ENCODE assay signal across 9 cellular contexts in genomic region chr11:85941380-85941973, GRCh38.
DNase-seq lines count a peak whose midpoint lies in the region; FAIRE-seq and TF ChIP-seq lines count a peak whose summit lies in the region.
"Had no signal": no experiment of that assay in that cellular context is flagged by ENCODE, and none has a peak within 500 bp of the region (broad histone marks: within the 10 kb centered on the region; RNA-seq: fewer than 3 reads in every experiment).

No MANE protein-coding gene starts in this region.

- no peak overlapping the region for H3K18ac ChIP-seq in mesenchymal stem cell (ENCODE audit: low read depth in 1 of 2, low read length in 2 of 2)

- WGBS in endodermal cell (ENCODE audit: insufficient coverage in 1 of 2, insufficient read length in 1 of 2), 2 experiments = 71 to 82% methylated on average over 3 to 6 of the region's 6 CpGs
- WGBS in mesenchymal stem cell = 45% methylated on average over 3 of the region's 6 CpGs

- no peak overlapping the region for H3K4me3 Mint-ChIP-seq in endodermal cell
- H3K4me3 Mint-ChIP-seq: memory B cell had no signal

- H3K9ac ChIP-seq in Karpas-422 (ENCODE audit: low read length) = peak overlapping the region; percentile 24
- no peak overlapping the region for H3K9ac ChIP-seq in endodermal cell (ENCODE audit: extremely low read depth, low read length, poor library complexity, severe bottlenecking)
- no peak overlapping the region for H3K9ac ChIP-seq in mesenchymal stem cell (ENCODE audit: low read length)

- peaks cover 20% of the 10 kb centered on the region for H3K4me1 ChIP-seq in Karpas-422 (ENCODE audit: low read length)
- no peaks in the 10 kb centered on the region for H3K4me1 ChIP-seq in endodermal cell (ENCODE audit: control insufficient read depth, insufficient read depth, low read length)
- peaks cover 2% of the 10 kb centered on the region for H3K4me1 ChIP-seq in mesenchymal stem cell (ENCODE audit: control insufficient read depth, insufficient read depth, low read depth, low read length)

- H3K4me1 Mint-ChIP-seq in endodermal cell = peaks cover 18% of the 10 kb centered on the region
- H3K4me1 Mint-ChIP-seq: memory B cell had no signal

- H3K4me2 ChIP-seq in Karpas-422 (ENCODE audit: low read depth, low read length, poor library complexity, severe bottlenecking) (peak overlapping the region; percentile 49), mesenchymal stem cell (ENCODE audit: low read length, poor library complexity, severe bottlenecking) (no peak overlapping the region)

- peak overlapping the region; percentile 48 for H2AFZ ChIP-seq in Karpas-422 (ENCODE audit: low read length)
- no peak overlapping the region for H2AFZ ChIP-seq in mesenchymal stem cell (ENCODE audit: low read depth, low read length)

- no peak overlapping the region for H4K91ac ChIP-seq in mesenchymal stem cell (ENCODE audit: low read length)

- H3K27ac ChIP-seq in Karpas-422 (ENCODE audit: low read length) = no peak overlapping the region
- no peak overlapping the region for H3K27ac ChIP-seq in endodermal cell (ENCODE audit: low read depth, low read length)
- no peak overlapping the region for H3K27ac ChIP-seq in mesenchymal stem cell (ENCODE audit: low read length, poor library complexity, severe bottlenecking)

- H2BK5ac ChIP-seq in mesenchymal stem cell (ENCODE audit: low read depth, low read length, poor library complexity, severe bottlenecking) = no peak overlapping the region

- H3K4ac ChIP-seq in mesenchymal stem cell (ENCODE audit: low read depth in 1 of 2, low read length in 2 of 2) = no peak overlapping the region

- H4K8ac ChIP-seq in mesenchymal stem cell (ENCODE audit: low read length) = no peak overlapping the region

- no peaks in the 10 kb centered on the region for H4K20me1 ChIP-seq in Karpas-422 (ENCODE audit: insufficient read depth, low read depth, low read length)

- H3K9me2 ChIP-seq in Karpas-422 (replicated peaks; ENCODE audit: insufficient read depth, low read length) = no peaks in the 10 kb centered on the region

- no peaks in the 10 kb centered on the region for H3K79me2 ChIP-seq in Karpas-422 (ENCODE audit: low read length)

- no peak overlapping the region for H2BK12ac ChIP-seq in mesenchymal stem cell (ENCODE audit: low read length in 2 of 2)

- H3K27me3 Mint-ChIP-seq in endodermal cell (ENCODE audit: insufficient read depth) = peaks cover 1% of the 10 kb centered on the region
- H3K27me3 Mint-ChIP-seq: memory B cell had no signal

- no peak overlapping the region for H3K27ac Mint-ChIP-seq in endodermal cell
- H3K27ac Mint-ChIP-seq: memory B cell had no signal

- no peak overlapping the region for H2BK120ac ChIP-seq in mesenchymal stem cell (ENCODE audit: low read depth, low read length)

- H3K4me3 ChIP-seq in Karpas-422 (ENCODE audit: low read length) (peak overlapping the region; percentile 14; the same call in 1 of the 2 replicates), endodermal cell (ENCODE audit: low read length) (no peak overlapping the region), mesenchymal stem cell (ENCODE audit: insufficient read depth in 1 of 2, low read depth in 1 of 2, low read length in 2 of 2) (no peak overlapping the region)

- peaks cover 21% of the 10 kb centered on the region for H3K9me3 Mint-ChIP-seq in endodermal cell

- H2AK5ac ChIP-seq in mesenchymal stem cell (ENCODE audit: low read length, severe bottlenecking) = no peak overlapping the region

- H3K79me1 ChIP-seq in mesenchymal stem cell (replicated peaks; ENCODE audit: low read length, poor library complexity, severe bottlenecking) = no peaks in the 10 kb centered on the region

- DNase-seq in AG08395 (ENCODE audit: low spot score) (peak; percentile 73), GM18507 (ENCODE audit: extremely low spot score, insufficient read length, low read depth) (peak; percentile 23), Karpas-422 (peak; percentile 94), SK-N-DZ (ENCODE audit: low spot score) (peak; percentile 23), endodermal cell (peak; percentile 83), mesenchymal stem cell (peak; percentile 62), urothelium cell line (ENCODE audit: low spot score) (peak; percentile 48)
- DNase-seq in stimulated activated naive CD4-positive, alpha-beta T cell (lab: John Stamatoyannopoulos, UW) = no peak

- H3K36me3 Mint-ChIP-seq in endodermal cell (ENCODE audit: low read depth) = peaks cover 8% of the 10 kb centered on the region

- no peak overlapping the region for H3K23ac ChIP-seq in mesenchymal stem cell (ENCODE audit: low read length in 2 of 2)

- H3K14ac ChIP-seq in mesenchymal stem cell (ENCODE audit: low read length in 2 of 2) = no peak overlapping the region

- FAIRE-seq in GM18507 (lab: Jason Lieb, UNC) = no peak
- no peak for FAIRE-seq in urothelium cell line (lab: Jason Lieb, UNC)

- no peak overlapping the region for H2BK15ac ChIP-seq in mesenchymal stem cell (ENCODE audit: low read depth, poor library complexity, severe bottlenecking)

- H3K27me3 ChIP-seq in Karpas-422 (ENCODE audit: low read length) (no peaks in the 10 kb centered on the region), endodermal cell (ENCODE audit: control insufficient read depth, insufficient read depth, low read length, poor library complexity, severe bottlenecking) (no peaks in the 10 kb centered on the region), mesenchymal stem cell (ENCODE audit: control insufficient read depth in 1 of 2, insufficient read depth in 1 of 2, low read length in 2 of 2) (no peaks in the 10 kb centered on the region)

- TF ChIP-seq CTCF in endodermal cell (conservative IDR thresholded peaks at IDR 0.05) = peak; percentile 84

- H3K36me3 ChIP-seq in Karpas-422 (ENCODE audit: insufficient read depth, low read length) = no peaks in the 10 kb centered on the region
- no peaks in the 10 kb centered on the region for H3K36me3 ChIP-seq in endodermal cell (ENCODE audit: control insufficient read depth, insufficient read depth, low read length)
- no peaks in the 10 kb centered on the region for H3K36me3 ChIP-seq in mesenchymal stem cell (ENCODE audit: control insufficient read depth in 1 of 2, insufficient read depth in 2 of 2, low read depth in 1 of 2, low read length in 2 of 2)

- H3K9me3 ChIP-seq in Karpas-422 (ENCODE audit: low read length) (peaks cover 4% of the 10 kb centered on the region; the same call in 1 of the 2 replicates), endodermal cell (ENCODE audit: control insufficient read depth, low read length) (peaks cover 21% of the 10 kb centered on the region), mesenchymal stem cell (ENCODE audit: control insufficient read depth, low read length) (no peaks in the 10 kb centered on the region)

Comparison
In these comparisons a context has a peak if more than half of its experiments do, and no peak if none do; other contexts are left out.
1. DNase-seq: peak in AG08395 (single experiment), GM18507 (single experiment), Karpas-422 (single experiment), SK-N-DZ (single experiment), endodermal cell (single experiment), mesenchymal stem cell (single experiment) and urothelium cell line (single experiment); none in stimulated activated naive CD4-positive, alpha-beta T cell (0 of 6).